Comparison of ENCODE assay signal across 30 cellular contexts in the genomic region with DNA sequence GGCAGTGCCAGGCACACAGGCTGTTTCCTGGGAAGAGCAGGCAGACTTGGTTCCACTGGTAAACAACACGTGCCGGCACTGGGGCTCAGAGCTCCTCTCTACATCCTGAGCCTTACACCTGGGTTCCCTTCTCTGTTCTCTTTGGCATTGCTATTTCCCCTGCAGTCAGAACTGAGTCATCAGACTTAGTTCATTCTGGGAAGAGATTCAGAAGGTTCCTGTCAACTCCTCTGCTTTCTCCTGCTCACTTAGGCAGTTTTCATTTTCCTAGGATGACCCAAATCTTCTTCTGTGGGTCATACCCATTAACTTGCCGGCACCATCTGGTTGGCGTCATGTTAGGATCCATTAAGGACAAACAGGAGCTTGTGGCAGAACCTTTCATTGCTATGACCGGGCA. TPM values are rescaled to one million over a fixed set of nuclear protein-coding genes. Genes with fewer than 3 reads are reported as not detected.
"Had no signal": no experiment of that assay in that cellular context is flagged by ENCODE, and none has a peak within 500 bp of the region (broad histone marks: within the 10 kb centered on the region; RNA-seq: fewer than 3 reads in every experiment).

No MANE protein-coding gene starts in this region.

- H3K36me3 ChIP-seq: adrenal gland, stomach, suprapubic skin, tibial nerve, WERI-Rb-1 had no signal

- DNase-seq: activated CD4-positive, alpha-beta T cell treated with anti-CD3 and anti-CD28 coated beads, Interleukin-2, amount 50 U/mL, for 1 hour; activated CD4-positive, CD25-positive, alpha-beta regulatory T cell treated with anti-CD3 and anti-CD28 coated beads, Interleukin-2, amount 50 U/mL, for 72 hours; activated CD8-positive, alpha-beta T cell treated with anti-CD3 and anti-CD28 coated beads, Interleukin-2, amount 10 ng/mL, durations not matched to agents 7 days and 5 days; activated T-cell treated with anti-CD3 and anti-CD28 coated beads, Interleukin-2, amount 50 U/mL, for 1 hour; adrenal gland; foreskin melanocyte; glutamatergic neuron; immature natural killer cell; kidney glomerular epithelial cell; left lung; naive thymus-derived CD4-positive, alpha-beta T cell; occipital lobe; posterior cingulate gyrus; small intestine; stimulated activated CD4-positive, alpha-beta T cell treated with anti-CD3 and anti-CD28 coated beads, Interleukin-2, amount 100 ng/mL, for 24 hours; stomach; WERI-Rb-1 had no signal

- H3K4me3 ChIP-seq: adrenal gland, coronary artery, hepatocyte, left lung, lung, stomach, suprapubic skin, tibial nerve had no signal

- H3K4me2 ChIP-seq: hepatocyte had no signal

- FAIRE-seq: astrocyte, small intestine had no signal

- H3K9me3 ChIP-seq: adrenal gland, left lung, stomach, suprapubic skin had no signal

- H3K36me3 Mint-ChIP-seq: activated naive CD8-positive, alpha-beta T cell; immature natural killer cell; naive thymus-derived CD4-positive, alpha-beta T cell; stimulated activated effector memory CD8-positive, alpha-beta T cell treated with anti-CD3 and anti-CD28 coated beads, Interleukin-12 subunit alpha, Interleukin-12 subunit beta, amount 100 ng/mL, for 72 hours had no signal

- H3K4me1 Mint-ChIP-seq: immature natural killer cell; neural crest cell; stimulated activated effector memory CD8-positive, alpha-beta T cell treated with anti-CD3 and anti-CD28 coated beads, Interleukin-12 subunit alpha, Interleukin-12 subunit beta, amount 100 ng/mL, for 72 hours had no signal

- H3K27ac ChIP-seq: adrenal gland, coronary artery, epithelial cell of prostate, hepatocyte, left lung, stomach, suprapubic skin, tibial nerve, WERI-Rb-1 had no signal

- H3K4me1 ChIP-seq: adrenal gland, left lung, stomach, suprapubic skin, tibial nerve had no signal

- H3K79me2 ChIP-seq: hepatocyte had no signal

- H2AFZ ChIP-seq: hepatocyte had no signal

- H3K9me3 Mint-ChIP-seq: immature natural killer cell; naive thymus-derived CD4-positive, alpha-beta T cell; neural crest cell; stimulated activated effector memory CD8-positive, alpha-beta T cell treated with anti-CD3 and anti-CD28 coated beads, Interleukin-12 subunit alpha, Interleukin-12 subunit beta, amount 100 ng/mL, for 72 hours had no signal

- H3K27me3 ChIP-seq: adrenal gland, hepatocyte, left lung, suprapubic skin, tibial nerve had no signal

- ATAC-seq: activated CD8-positive, alpha-beta T cell treated with anti-CD3 and anti-CD28 coated beads, Interleukin-2, amount 10 ng/mL, durations not matched to agents 7 days and 5 days; left lung; naive thymus-derived CD4-positive, alpha-beta T cell; sciatic nerve; stimulated activated effector memory CD8-positive, alpha-beta T cell treated with anti-CD3 and anti-CD28 coated beads, Interleukin-12 subunit alpha, Interleukin-12 subunit beta, amount 100 ng/mL, for 72 hours had no signal

- H3K4me3 Mint-ChIP-seq: activated CD8-positive, alpha-beta T cell treated with anti-CD3 and anti-CD28 coated beads, Interleukin-2, amount 10 ng/mL, durations not matched to agents 7 days and 5 days; activated naive CD8-positive, alpha-beta T cell; immature natural killer cell; naive thymus-derived CD4-positive, alpha-beta T cell; neural crest cell; stimulated activated effector memory CD8-positive, alpha-beta T cell treated with anti-CD3 and anti-CD28 coated beads, Interleukin-12 subunit alpha, Interleukin-12 subunit beta, amount 100 ng/mL, for 72 hours had no signal

- H3K27ac Mint-ChIP-seq: activated CD8-positive, alpha-beta T cell treated with anti-CD3 and anti-CD28 coated beads, Interleukin-2, amount 10 ng/mL, durations not matched to agents 7 days and 5 days; activated naive CD8-positive, alpha-beta T cell; immature natural killer cell; naive thymus-derived CD4-positive, alpha-beta T cell; stimulated activated effector memory CD8-positive, alpha-beta T cell treated with anti-CD3 and anti-CD28 coated beads, Interleukin-12 subunit alpha, Interleukin-12 subunit beta, amount 100 ng/mL, for 72 hours had no signal

RNA-seq across cellular contexts. Expression of a gene that starts 33.4 kb away (rescaled TPM):
- total RNA-seq: adrenal gland; astrocyte; hepatocyte; naive thymus-derived CD4-positive, alpha-beta T cell; neural crest cell; occipital lobe; renal cortical epithelial cell; sciatic nerve; suprapubic skin; T-helper 2 cell treated with Interferon-gamma antibody and Interleukin-4, amounts not matched to agents 100 ng/mL and 5 ng/mL, for 36 hours; tibial nerve had no signal
